In the genomic region with DNA sequence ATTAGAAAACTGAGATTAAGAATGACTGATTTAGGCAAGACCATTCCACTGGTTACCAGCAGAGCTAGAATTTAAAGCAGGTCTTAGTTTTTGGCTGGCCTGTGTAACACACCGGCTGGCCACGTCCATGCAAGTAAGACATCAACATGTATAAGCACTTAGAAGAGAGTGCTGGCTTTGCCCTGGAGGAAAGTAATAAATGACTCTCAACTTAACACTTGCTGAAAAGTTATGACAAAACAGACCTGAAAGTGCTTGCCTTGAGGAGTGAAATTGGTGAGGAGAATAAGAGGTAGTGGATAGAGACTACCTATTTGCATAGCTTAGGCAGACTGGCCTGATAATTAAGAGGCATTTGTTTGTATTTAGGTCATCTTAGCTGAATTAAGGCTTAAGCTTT, we compare ENCODE assay signal across 15 cellular contexts.
DNase-seq lines count a peak whose midpoint lies in the region; ATAC-seq and TF ChIP-seq lines count a peak whose summit lies in the region.
"Had no signal": no experiment of that assay in that cellular context is flagged by ENCODE, and none has a peak within 500 bp of the region (broad histone marks: within the 10 kb centered on the region; RNA-seq: fewer than 3 reads in every experiment).

No MANE protein-coding gene starts in this region.

- H3K9me2 ChIP-seq in GM23338 (ENCODE audit: insufficient read depth): no peaks in the 10 kb centered on the region

- H3K79me1 ChIP-seq in trophoblast cell (ENCODE audit: low read length): no peaks in the 10 kb centered on the region

- H3K27me3 Mint-ChIP-seq in GM23338 (ENCODE audit: insufficient read depth, low read depth, poor library complexity): peaks cover 2% of the 10 kb centered on the region
- H3K27me3 Mint-ChIP-seq in WTC11 (ENCODE audit: low read depth): no peaks in the 10 kb centered on the region
- H3K27me3 Mint-ChIP-seq: B cell had no signal

- no peak overlapping the region for H2BK12ac ChIP-seq in trophoblast cell (ENCODE audit: low read length)

- H3K9me3 ChIP-seq in left lung: no peaks in the 10 kb centered on the region
- H3K9me3 ChIP-seq in gastroesophageal sphincter: no peaks in the 10 kb centered on the region
- H3K9me3 ChIP-seq in trophoblast cell (ENCODE audit: insufficient read depth, low read depth, low read length): no peaks in the 10 kb centered on the region

- TF ChIP-seq EP300 in gastroesophageal sphincter (IDR thresholded peaks at IDR 0.05): no peak

- H3K9me3 Mint-ChIP-seq in GM23338 (no peaks in the 10 kb centered on the region), WTC11 (no peaks in the 10 kb centered on the region)

- no peaks in the 10 kb centered on the region for H4K20me1 ChIP-seq in GM23338 (replicated peaks; ENCODE audit: insufficient read depth)

- POLR2A ChIA-PET in WTC11 (lab: Charles Lee): no interaction called here

- no peaks in the 10 kb centered on the region for H3K27me3 ChIP-seq in GM23338 (ENCODE audit: insufficient read depth)
- H3K27me3 ChIP-seq in left lung: no peaks in the 10 kb centered on the region
- H3K27me3 ChIP-seq in gastroesophageal sphincter: no peaks in the 10 kb centered on the region
- no peaks in the 10 kb centered on the region for H3K27me3 ChIP-seq in trophoblast cell (ENCODE audit: insufficient read depth, low read length)

- no peak overlapping the region for H3K4me3 Mint-ChIP-seq in GM23338
- no peak overlapping the region for H3K4me3 Mint-ChIP-seq in WTC11
- H3K4me3 Mint-ChIP-seq: B cell; CD8-positive, alpha-beta T cell; IgD-negative memory B cell had no signal

- H3K23ac ChIP-seq in trophoblast cell (ENCODE audit: low read length): no peak overlapping the region

- 29 to 33% methylated on average over 2 of the region's 2 CpGs for WGBS in gastroesophageal sphincter (ENCODE audit: low coverage in 1 of 2), 2 donors
- WGBS in trophoblast cell (ENCODE audit: extremely low coverage, insufficient coverage, insufficient read length): no CpG with 5 or more reads among the region's 2 CpGs

- no peak overlapping the region for H3K14ac ChIP-seq in trophoblast cell (ENCODE audit: low read length)

- H3K4me1 ChIP-seq in GM23338 (ENCODE audit: insufficient read depth): peaks cover 11% of the 10 kb centered on the region; the same call in 1 of the 2 replicates
- no peaks in the 10 kb centered on the region for H3K4me1 ChIP-seq in left lung
- peaks cover 0 to 3% (median 0%) of the 10 kb centered on the region in 3 donors for H3K4me1 ChIP-seq in gastroesophageal sphincter
- no peaks in the 10 kb centered on the region for H3K4me1 ChIP-seq in trophoblast cell (ENCODE audit: control insufficient read depth in 1 of 2, insufficient read depth in 2 of 2, low read length in 2 of 2)

- H3K27ac ChIP-seq in GM23338 (ENCODE audit: low read depth) (no peak overlapping the region), left lung (no peak overlapping the region), gastroesophageal sphincter (no peak overlapping the region), trophoblast cell (ENCODE audit: low read depth, low read length) (no peak overlapping the region)

- no peak overlapping the region; the same call in 1 of the 2 replicates for H2AFZ ChIP-seq in GM23338
- no peak overlapping the region for H2AFZ ChIP-seq in trophoblast cell (ENCODE audit: insufficient read depth, low read length, poor library complexity)

- TF ChIP-seq POLR2A in gastroesophageal sphincter (IDR thresholded peaks at IDR 0.05): no peak

- H4K91ac ChIP-seq in trophoblast cell (ENCODE audit: low read depth, low read length): no peak overlapping the region

- H3K79me2 ChIP-seq in GM23338 (replicated peaks; ENCODE audit: insufficient read depth) (no peaks in the 10 kb centered on the region), trophoblast cell (ENCODE audit: control insufficient read depth, insufficient read depth, low read length, poor library complexity) (no peaks in the 10 kb centered on the region)

- intact Hi-C loops in left lung (cut with DNase I): no loop called here

- no peak overlapping the region for H3K4me3 ChIP-seq in GM12865 (ENCODE audit: low read depth, low read length)
- no peak overlapping the region for H3K4me3 ChIP-seq in GM23338
- no peak overlapping the region for H3K4me3 ChIP-seq in left lung
- H3K4me3 ChIP-seq in gastroesophageal sphincter: no peak overlapping the region
- H3K4me3 ChIP-seq in trophoblast cell (ENCODE audit: low read depth, low read length): no peak overlapping the region

- TF ChIP-seq CTCF in GM12865 (IDR thresholded peaks at IDR 0.05; ENCODE audit: insufficient read depth, low read depth, low read length, missing control alignments) (no peak), GM23338 (conservative IDR thresholded peaks at IDR 0.05; ENCODE audit: low read depth in 2 of 2) (no peak), WTC11 (IDR thresholded peaks at IDR 0.05) (no peak), left lung (IDR thresholded peaks at IDR 0.05) (no peak), gastroesophageal sphincter (IDR thresholded peaks at IDR 0.05) (no peak)

- peak; percentile 12 for DNase-seq in GM12865 (ENCODE audit: low read depth)
- no peak for DNase-seq in GM23338 (ENCODE audit: low spot score)
- no peak for DNase-seq in WTC11 (ENCODE audit: low spot score)
- DNase-seq in left lung: no peak
- DNase-seq in CD1c-positive myeloid dendritic cell (ENCODE audit: extremely low spot score): no peak
- DNase-seq in trophoblast cell: no peak
- no peak for DNase-seq in NCI-H526 (lab: John Stamatoyannopoulos, UW)
- DNase-seq: C1 segment of cervical spinal cord; CD8-positive, alpha-beta T cell; COR-L47; KG1 had no signal

- H2BK5ac ChIP-seq in trophoblast cell (ENCODE audit: low read depth, low read length, poor library complexity): no peak overlapping the region

- H3K4me1 Mint-ChIP-seq in GM23338 (peaks cover 14% of the 10 kb centered on the region), WTC11 (peaks cover 31% of the 10 kb centered on the region)
- H3K4me1 Mint-ChIP-seq: B cell had no signal

- no peak overlapping the region for H3K9ac ChIP-seq in trophoblast cell (ENCODE audit: low read length)

- no peak overlapping the region for H4K8ac ChIP-seq in trophoblast cell (ENCODE audit: low read depth, low read length)

- H3K18ac ChIP-seq in trophoblast cell (ENCODE audit: low read length): no peak overlapping the region

- H4K12ac ChIP-seq in trophoblast cell (ENCODE audit: low read depth, low read length): no peak overlapping the region

- no peak overlapping the region for H3K4ac ChIP-seq in trophoblast cell (ENCODE audit: low read depth, low read length)

- no peak overlapping the region for H2BK120ac ChIP-seq in trophoblast cell (ENCODE audit: insufficient read depth, low read length, poor library complexity)

- no peak overlapping the region for H2AK5ac ChIP-seq in trophoblast cell (ENCODE audit: low read length)

- H3K36me3 Mint-ChIP-seq in GM23338 (ENCODE audit: low read depth) (no peaks in the 10 kb centered on the region), WTC11 (no peaks in the 10 kb centered on the region)
- H3K36me3 Mint-ChIP-seq: CD8-positive, alpha-beta T cell had no signal

- no peak overlapping the region for H3K4me2 ChIP-seq in GM23338
- no peak overlapping the region for H3K4me2 ChIP-seq in trophoblast cell (ENCODE audit: low read length)

- H3F3A ChIP-seq in GM23338 (replicated peaks; ENCODE audit: low read depth): no peaks in the 10 kb centered on the region

- CTCF ChIA-PET in WTC11 (lab: Charles Lee): no interaction called here

- H3K27ac Mint-ChIP-seq in GM23338 (no peak overlapping the region; the same call in 1 of the 2 replicates), WTC11 (no peak overlapping the region)
- H3K27ac Mint-ChIP-seq: B cell; CD8-positive, alpha-beta T cell; IgD-negative memory B cell had no signal

- ATAC-seq in GM23338 (peak; percentile 50; the same call in 2 of the 3 replicates), WTC11 (peak; percentile 35), left lung (peak; percentile 83), gastroesophageal sphincter (no peak)
- ATAC-seq: CD8-positive, alpha-beta T cell; HCT116 had no signal

- H3K36me3 ChIP-seq in GM23338 (ENCODE audit: insufficient read depth) (no peaks in the 10 kb centered on the region), left lung (no peaks in the 10 kb centered on the region), gastroesophageal sphincter (no peaks in the 10 kb centered on the region), trophoblast cell (ENCODE audit: control insufficient read depth in 1 of 2, insufficient read depth in 2 of 2, low read length in 2 of 2) (no peaks in the 10 kb centered on the region)

TF ChIP-seq in GM23338, 12 proteins besides CTCF, POLR2A, EP300 and RAD21 (continues in another document):
- TF ChIP-seq EZH2 (IDR thresholded peaks at IDR 0.05; ENCODE audit: low read depth, unreplicated experiment): no peak

TF ChIP-seq in WTC11, 78 proteins besides CTCF, POLR2A, EP300 and RAD21 (continues in another document):
- TF ChIP-seq ESRRA (CRISPR knock-in tag; IDR thresholded peaks at IDR 0.05; ENCODE audit: borderline replicate concordance): no peak
- TF ChIP-seq ZNF416 (CRISPR knock-in tag; IDR thresholded peaks at IDR 0.05): no peak
- TF ChIP-seq TCF7 (CRISPR knock-in tag; IDR thresholded peaks at IDR 0.05; ENCODE audit: low read depth): no peak
- TF ChIP-seq, protein P1, sequence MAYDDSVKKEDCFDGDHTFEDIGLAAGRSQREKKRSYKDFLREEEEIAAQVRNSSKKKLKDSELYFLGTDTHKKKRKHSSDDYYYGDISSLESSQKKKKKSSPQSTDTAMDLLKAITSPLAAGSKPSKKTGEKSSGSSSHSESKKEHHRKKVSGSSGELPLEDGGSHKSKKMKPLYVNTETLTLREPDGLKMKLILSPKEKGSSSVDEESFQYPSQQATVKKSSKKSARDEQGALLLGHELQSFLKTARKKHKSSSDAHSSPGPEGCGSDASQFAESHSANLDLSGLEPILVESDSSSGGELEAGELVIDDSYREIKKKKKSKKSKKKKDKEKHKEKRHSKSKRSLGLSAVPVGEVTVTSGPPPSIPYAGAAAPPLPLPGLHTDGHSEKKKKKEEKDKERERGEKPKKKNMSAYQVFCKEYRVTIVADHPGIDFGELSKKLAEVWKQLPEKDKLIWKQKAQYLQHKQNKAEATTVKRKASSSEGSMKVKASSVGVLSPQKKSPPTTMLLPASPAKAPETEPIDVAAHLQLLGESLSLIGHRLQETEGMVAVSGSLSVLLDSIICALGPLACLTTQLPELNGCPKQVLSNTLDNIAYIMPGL (CRISPR knock-in tag; IDR thresholded peaks at IDR 0.05): no peak
